ENCODE assay signal across 1 cellular context in the genomic region with DNA sequence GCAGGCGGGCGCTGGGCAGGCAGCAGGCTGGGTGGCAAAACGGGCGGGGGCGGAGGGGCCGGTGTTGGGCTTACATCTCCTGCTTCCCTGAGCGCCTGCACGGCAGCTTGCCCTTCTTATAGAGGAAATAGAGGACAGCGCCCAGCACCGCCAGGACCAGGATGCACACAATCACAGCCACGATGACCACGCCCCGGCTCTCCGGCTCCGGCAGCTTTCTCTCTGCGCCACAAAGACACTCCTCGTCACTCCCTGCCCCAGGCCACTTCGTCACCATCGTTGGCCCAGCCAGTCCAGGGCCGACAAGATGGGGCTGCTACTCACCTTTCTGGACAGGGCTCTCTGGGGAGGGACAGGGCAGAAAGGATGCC.
TF ChIP-seq lines count a peak whose summit lies in the region.

No MANE protein-coding gene starts in this region.

TF ChIP-seq in HepG2, 621 proteins besides CTCF, POLR2A, EP300 and RAD21:
- TF ChIP-seq IKZF1 (IDR thresholded peaks at IDR 0.05) (no peak), FOXP1 (IDR thresholded peaks at IDR 0.05) (no peak), FOXP1 (CRISPR knock-in tag; IDR thresholded peaks at IDR 0.05) (no peak), ZNF44 (CRISPR knock-in tag; IDR thresholded peaks at IDR 0.05) (no peak), BRCA1 (CRISPR knock-in tag; IDR thresholded peaks at IDR 0.05) (no peak), POLR2G (IDR thresholded peaks at IDR 0.05; ENCODE audit: low read depth, low read length) (no peak), ZNF225 (CRISPR knock-in tag; IDR thresholded peaks at IDR 0.05) (no peak), SNRNP70 (IDR thresholded peaks at IDR 0.05; ENCODE audit: low read depth, low read length) (no peak), ZNF33A (CRISPR knock-in tag; IDR thresholded peaks at IDR 0.05; ENCODE audit: borderline replicate concordance) (no peak)
- TF ChIP-seq, protein P1, sequence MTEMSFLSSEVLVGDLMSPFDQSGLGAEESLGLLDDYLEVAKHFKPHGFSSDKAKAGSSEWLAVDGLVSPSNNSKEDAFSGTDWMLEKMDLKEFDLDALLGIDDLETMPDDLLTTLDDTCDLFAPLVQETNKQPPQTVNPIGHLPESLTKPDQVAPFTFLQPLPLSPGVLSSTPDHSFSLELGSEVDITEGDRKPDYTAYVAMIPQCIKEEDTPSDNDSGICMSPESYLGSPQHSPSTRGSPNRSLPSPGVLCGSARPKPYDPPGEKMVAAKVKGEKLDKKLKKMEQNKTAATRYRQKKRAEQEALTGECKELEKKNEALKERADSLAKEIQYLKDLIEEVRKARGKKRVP (CRISPR knock-in tag; IDR thresholded peaks at IDR 0.05): no peak
- TF ChIP-seq, protein P2, sequence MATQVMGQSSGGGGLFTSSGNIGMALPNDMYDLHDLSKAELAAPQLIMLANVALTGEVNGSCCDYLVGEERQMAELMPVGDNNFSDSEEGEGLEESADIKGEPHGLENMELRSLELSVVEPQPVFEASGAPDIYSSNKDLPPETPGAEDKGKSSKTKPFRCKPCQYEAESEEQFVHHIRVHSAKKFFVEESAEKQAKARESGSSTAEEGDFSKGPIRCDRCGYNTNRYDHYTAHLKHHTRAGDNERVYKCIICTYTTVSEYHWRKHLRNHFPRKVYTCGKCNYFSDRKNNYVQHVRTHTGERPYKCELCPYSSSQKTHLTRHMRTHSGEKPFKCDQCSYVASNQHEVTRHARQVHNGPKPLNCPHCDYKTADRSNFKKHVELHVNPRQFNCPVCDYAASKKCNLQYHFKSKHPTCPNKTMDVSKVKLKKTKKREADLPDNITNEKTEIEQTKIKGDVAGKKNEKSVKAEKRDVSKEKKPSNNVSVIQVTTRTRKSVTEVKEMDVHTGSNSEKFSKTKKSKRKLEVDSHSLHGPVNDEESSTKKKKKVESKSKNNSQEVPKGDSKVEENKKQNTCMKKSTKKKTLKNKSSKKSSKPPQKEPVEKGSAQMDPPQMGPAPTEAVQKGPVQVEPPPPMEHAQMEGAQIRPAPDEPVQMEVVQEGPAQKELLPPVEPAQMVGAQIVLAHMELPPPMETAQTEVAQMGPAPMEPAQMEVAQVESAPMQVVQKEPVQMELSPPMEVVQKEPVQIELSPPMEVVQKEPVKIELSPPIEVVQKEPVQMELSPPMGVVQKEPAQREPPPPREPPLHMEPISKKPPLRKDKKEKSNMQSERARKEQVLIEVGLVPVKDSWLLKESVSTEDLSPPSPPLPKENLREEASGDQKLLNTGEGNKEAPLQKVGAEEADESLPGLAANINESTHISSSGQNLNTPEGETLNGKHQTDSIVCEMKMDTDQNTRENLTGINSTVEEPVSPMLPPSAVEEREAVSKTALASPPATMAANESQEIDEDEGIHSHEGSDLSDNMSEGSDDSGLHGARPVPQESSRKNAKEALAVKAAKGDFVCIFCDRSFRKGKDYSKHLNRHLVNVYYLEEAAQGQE (IDR thresholded peaks at IDR 0.05; ENCODE audit: borderline replicate concordance in 1 of 2, low read depth in 1 of 2, low read length in 2 of 2): no peak
- TF ChIP-seq, protein P3, sequence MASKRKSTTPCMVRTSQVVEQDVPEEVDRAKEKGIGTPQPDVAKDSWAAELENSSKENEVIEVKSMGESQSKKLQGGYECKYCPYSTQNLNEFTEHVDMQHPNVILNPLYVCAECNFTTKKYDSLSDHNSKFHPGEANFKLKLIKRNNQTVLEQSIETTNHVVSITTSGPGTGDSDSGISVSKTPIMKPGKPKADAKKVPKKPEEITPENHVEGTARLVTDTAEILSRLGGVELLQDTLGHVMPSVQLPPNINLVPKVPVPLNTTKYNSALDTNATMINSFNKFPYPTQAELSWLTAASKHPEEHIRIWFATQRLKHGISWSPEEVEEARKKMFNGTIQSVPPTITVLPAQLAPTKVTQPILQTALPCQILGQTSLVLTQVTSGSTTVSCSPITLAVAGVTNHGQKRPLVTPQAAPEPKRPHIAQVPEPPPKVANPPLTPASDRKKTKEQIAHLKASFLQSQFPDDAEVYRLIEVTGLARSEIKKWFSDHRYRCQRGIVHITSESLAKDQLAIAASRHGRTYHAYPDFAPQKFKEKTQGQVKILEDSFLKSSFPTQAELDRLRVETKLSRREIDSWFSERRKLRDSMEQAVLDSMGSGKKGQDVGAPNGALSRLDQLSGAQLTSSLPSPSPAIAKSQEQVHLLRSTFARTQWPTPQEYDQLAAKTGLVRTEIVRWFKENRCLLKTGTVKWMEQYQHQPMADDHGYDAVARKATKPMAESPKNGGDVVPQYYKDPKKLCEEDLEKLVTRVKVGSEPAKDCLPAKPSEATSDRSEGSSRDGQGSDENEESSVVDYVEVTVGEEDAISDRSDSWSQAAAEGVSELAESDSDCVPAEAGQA (IDR thresholded peaks at IDR 0.05; ENCODE audit: low read depth): no peak
- TF ChIP-seq, protein P3 (CRISPR knock-in tag; IDR thresholded peaks at IDR 0.05; ENCODE audit: borderline replicate concordance): no peak
- TF ChIP-seq, protein P4, sequence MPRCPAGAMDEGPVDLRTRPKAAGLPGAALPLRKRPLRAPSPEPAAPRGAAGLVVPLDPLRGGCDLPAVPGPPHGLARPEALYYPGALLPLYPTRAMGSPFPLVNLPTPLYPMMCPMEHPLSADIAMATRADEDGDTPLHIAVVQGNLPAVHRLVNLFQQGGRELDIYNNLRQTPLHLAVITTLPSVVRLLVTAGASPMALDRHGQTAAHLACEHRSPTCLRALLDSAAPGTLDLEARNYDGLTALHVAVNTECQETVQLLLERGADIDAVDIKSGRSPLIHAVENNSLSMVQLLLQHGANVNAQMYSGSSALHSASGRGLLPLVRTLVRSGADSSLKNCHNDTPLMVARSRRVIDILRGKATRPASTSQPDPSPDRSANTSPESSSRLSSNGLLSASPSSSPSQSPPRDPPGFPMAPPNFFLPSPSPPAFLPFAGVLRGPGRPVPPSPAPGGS (CRISPR knock-in tag; IDR thresholded peaks at IDR 0.05): no peak
TF ChIP-seq in HepG2: peak in this region for 0.
